ENCODE assay signal across 21 cellular contexts in genomic region chr3:71243230-71243629, GRCh38.
DNase-seq lines count a peak whose midpoint lies in the region; ATAC-seq and TF ChIP-seq lines count a peak whose summit lies in the region.
"Had no signal": no experiment of that assay in that cellular context is flagged by ENCODE, and none has a peak within 500 bp of the region (broad histone marks: within the 10 kb centered on the region; RNA-seq: fewer than 3 reads in every experiment).

No MANE protein-coding gene starts in this region.

- H3K9me3 ChIP-seq in ascending aorta (no peaks in the 10 kb centered on the region), heart right ventricle (no peaks in the 10 kb centered on the region), neural progenitor cell (ENCODE audit: low read depth) (no peaks in the 10 kb centered on the region), stomach (no peaks in the 10 kb centered on the region)
- H3K9me3 ChIP-seq: prostate gland had no signal

- no peak for DNase-seq in AG04449 (ENCODE audit: low read depth, low spot score)
- peak in 1 of 2 donors; percentile 71 for DNase-seq in ascending aorta (ENCODE audit: low spot score in 2 of 2)
- DNase-seq in heart right ventricle: no peak
- no peak for DNase-seq in neural progenitor cell (ENCODE audit: low spot score)
- DNase-seq in SHP77 treated with DMSO at 0.1 percent for 48 hours (lab: John Stamatoyannopoulos, UW): no peak
- no peak for DNase-seq in stomach
- DNase-seq in GOT3 (lab: John Stamatoyannopoulos, UW): no peak
- DNase-seq: activated CD4-positive, alpha-beta T cell treated with anti-CD3 and anti-CD28 coated beads for 48 hours; activated naive CD4-positive, alpha-beta T cell treated with Interleukin-2 at 50 U/mL for 16 hours; central memory CD4-positive, alpha-beta T cell; effector memory CD8-positive, alpha-beta T cell; EL; left cardiac atrium; NCI-H1417 treated with DMSO at 0.1 percent for 48 hours; NCI-H82; stimulated activated CD4-positive, alpha-beta T cell treated with anti-CD3 and anti-CD28 coated beads, Interleukin-15, amount 100 ng/mL, for 24 hours; stimulated activated naive CD4-positive, alpha-beta T cell had no signal

- peaks cover 73% of the 10 kb centered on the region for H3K79me2 ChIP-seq in neural progenitor cell (ENCODE audit: low read depth)

- CTCF ChIA-PET in AG04449 (lab: Yijun Ruan, JAX): interaction anchor here (1.2 kb wide), 1 partner anchor 13 kb away, joined by 4 read pairs; no protein-coding TSS in a partner anchor

- H3K27me3 ChIP-seq in ascending aorta (no peaks in the 10 kb centered on the region), heart right ventricle (no peaks in the 10 kb centered on the region), neural progenitor cell (no peaks in the 10 kb centered on the region), stomach (no peaks in the 10 kb centered on the region)

- peaks cover 62% of the 10 kb centered on the region for H3F3A ChIP-seq in neural progenitor cell (ENCODE audit: low read depth)

- H3K36me3 ChIP-seq in ascending aorta: no peaks in the 10 kb centered on the region
- H3K36me3 ChIP-seq in heart right ventricle: no peaks in the 10 kb centered on the region
- no peaks in the 10 kb centered on the region for H3K36me3 ChIP-seq in neural progenitor cell
- no peaks in the 10 kb centered on the region for H3K36me3 ChIP-seq in stomach
- H3K36me3 ChIP-seq: prostate gland had no signal

- TF ChIP-seq POLR2A in stomach (IDR thresholded peaks at IDR 0.05): no peak

- H3K27ac Mint-ChIP-seq in neural progenitor cell: no peak overlapping the region
- H3K27ac Mint-ChIP-seq: effector memory CD8-positive, alpha-beta T cell had no signal

- WGBS in heart right ventricle, 2 donors: 47 to 66% methylated on average over 8 of the region's 8 CpGs
- WGBS in stomach, 5 donors: 75 to 90% (median 89%) methylated on average over 8 of the region's 8 CpGs

- H3K4me2 ChIP-seq in neural progenitor cell: peak overlapping the region; percentile 71

- H3K4me1 ChIP-seq in ascending aorta (peaks cover 4 to 28% of the 10 kb centered on the region in 2 donors), heart right ventricle (peaks cover 6 to 81% (median 46%) of the 10 kb centered on the region in 9 donors), neural progenitor cell (peaks cover 82% of the 10 kb centered on the region), stomach (peaks cover 18 to 72% (median 40%) of the 10 kb centered on the region in 4 donors)
- H3K4me1 ChIP-seq: prostate gland had no signal

- H3K36me3 Mint-ChIP-seq in neural progenitor cell: peaks cover 3% of the 10 kb centered on the region

- H4K20me1 ChIP-seq in neural progenitor cell (ENCODE audit: low read depth): peaks cover 12% of the 10 kb centered on the region

- H3K4me3 ChIP-seq in AG04449 (ENCODE audit: low read depth, low read length): peak overlapping the region; percentile 43
- H3K4me3 ChIP-seq in ascending aorta: peak overlapping the region; percentile 37 to 59
- H3K4me3 ChIP-seq in heart right ventricle: peak overlapping the region in 6 of 10 donors; percentile 26 to 45 (median 36)
- H3K4me3 ChIP-seq in neural progenitor cell: no peak overlapping the region
- H3K4me3 ChIP-seq in stomach: peak overlapping the region in 2 of 4 donors; percentile 24 to 29
- H3K4me3 ChIP-seq: prostate gland, SK-N-MC had no signal

- TF ChIP-seq EP300 in stomach (IDR thresholded peaks at IDR 0.05): no peak

- peaks cover 71% of the 10 kb centered on the region for H3K4me1 Mint-ChIP-seq in neural progenitor cell

- H3K9me3 Mint-ChIP-seq in neural progenitor cell: no peaks in the 10 kb centered on the region
- H3K9me3 Mint-ChIP-seq: effector memory CD8-positive, alpha-beta T cell had no signal

- no peaks in the 10 kb centered on the region for H3K27me3 Mint-ChIP-seq in neural progenitor cell (ENCODE audit: insufficient read depth, low read depth)
- H3K27me3 Mint-ChIP-seq: effector memory CD8-positive, alpha-beta T cell had no signal

- POLR2A ChIA-PET in AG04449 (lab: Yijun Ruan, JAX): no interaction called here

- H3K27ac ChIP-seq in ascending aorta: peak overlapping the region; percentile 86 to 87
- H3K27ac ChIP-seq in heart right ventricle: peak overlapping the region in 8 of 10 donors; percentile 7 to 82 (median 66)
- peak overlapping the region; percentile 69 for H3K27ac ChIP-seq in neural progenitor cell
- H3K27ac ChIP-seq in stomach: peak overlapping the region in 2 of 5 donors; percentile 64 to 77
- H3K27ac ChIP-seq: prostate gland, SK-N-MC had no signal

- H3K9ac ChIP-seq in neural progenitor cell: no peak overlapping the region

- ATAC-seq in heart right ventricle: peak in 5 of 8 donors; percentile 19 to 29 (median 24)
- ATAC-seq in HG02610 (IDR thresholded peaks at IDR 0.05; ENCODE audit: unreplicated experiment): no peak
- ATAC-seq: effector memory CD8-positive, alpha-beta T cell; HCT116 had no signal

- intact Hi-C loops in ascending aorta (cut with DNase I): loop anchor here (2.0 to 5.0 kb wide), 5 partner anchors 71 to 339 kb away; partner anchors contain the start of gene FOXP1
- intact Hi-C loops in heart right ventricle (cut with DNase I): loop anchor here in 4 of 10 donors (2.0 to 10.0 kb wide), 5 partner anchors 111 to 342 kb away; partner anchors contain the start of gene FOXP1 (in 2 of the 4)
- intact Hi-C loops in stomach (cut with DNase I; ENCODE audit: low total_unique reads): no loop called here

- H3K4me3 Mint-ChIP-seq in neural progenitor cell: no peak overlapping the region
- H3K4me3 Mint-ChIP-seq: effector memory CD8-positive, alpha-beta T cell had no signal

- TF ChIP-seq CTCF in AG04449 (IDR thresholded peaks at IDR 0.05; ENCODE audit: insufficient read depth, low read length, missing control alignments) (no peak), ascending aorta (IDR thresholded peaks at IDR 0.05) (no peak), heart right ventricle (IDR thresholded peaks at IDR 0.05) (no peak), neural progenitor cell (IDR thresholded peaks at IDR 0.05) (no peak), stomach (IDR thresholded peaks at IDR 0.05) (no peak)

- H2AFZ ChIP-seq in neural progenitor cell (replicated peaks): no peak overlapping the region
